ENCODE assay signal across 8 cellular contexts in the genomic region with DNA sequence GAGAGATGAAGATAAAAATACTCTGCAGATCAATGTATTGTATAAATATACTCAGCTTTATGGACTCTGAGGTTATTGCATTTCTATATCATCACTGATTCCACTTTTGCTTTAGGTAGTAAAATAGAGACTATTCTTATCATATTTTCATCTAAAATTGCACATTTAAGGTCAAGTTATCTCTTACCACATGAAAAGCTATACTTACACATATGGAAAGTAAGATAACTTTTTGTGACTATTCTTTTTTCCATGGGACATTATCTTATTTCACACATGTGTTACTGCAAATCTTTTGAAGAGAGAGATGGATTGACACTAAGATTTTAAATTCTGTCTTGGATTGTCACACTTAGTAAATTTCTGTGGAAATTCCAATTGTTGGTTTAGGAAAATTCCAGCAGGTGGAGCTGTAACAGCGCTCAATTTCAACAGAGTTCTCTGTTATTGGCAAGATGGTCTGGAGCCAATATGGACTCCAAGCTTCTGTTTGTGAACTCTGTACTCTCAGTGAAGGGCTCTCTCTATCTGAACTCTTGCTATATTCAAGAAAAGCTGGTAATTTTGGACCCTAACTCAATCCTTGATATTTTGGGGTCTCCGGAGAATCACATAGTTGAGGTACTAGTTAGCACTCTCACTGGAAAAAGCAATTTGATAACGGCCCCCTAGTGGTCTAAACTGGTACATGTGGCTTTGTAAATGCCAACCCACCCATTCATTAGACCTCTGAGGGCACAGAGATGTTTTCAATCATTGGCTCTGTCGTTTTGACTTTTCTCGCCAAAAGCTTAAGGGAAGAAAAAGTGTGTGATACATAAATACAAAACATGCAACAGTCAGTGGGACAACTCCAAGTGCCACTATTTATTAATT.
DNase-seq lines count a peak whose midpoint lies in the region; ATAC-seq and TF ChIP-seq lines count a peak whose summit lies in the region.

No MANE protein-coding gene starts in this region.

- H3K4me1 Mint-ChIP-seq in activated naive CD4-positive, alpha-beta T cell treated with anti-CD3 and anti-CD28 coated beads, Interleukin-2, amount 10 ng/mL, durations not matched to agents 7 days and 5 days, result peaks cover 7% of the 10 kb centered on the region

- peak overlapping the region; percentile 63 for H3K27ac Mint-ChIP-seq in activated naive CD4-positive, alpha-beta T cell treated with anti-CD3 and anti-CD28 coated beads, Interleukin-2, amount 10 ng/mL, durations not matched to agents 7 days and 5 days

- no peaks in the 10 kb centered on the region for H3K27me3 ChIP-seq in HAP-1 (ENCODE audit: low read depth)

- intact Hi-C loops in Right ventricle myocardium superior (cut with DNase I), result no loop called here

- no peaks in the 10 kb centered on the region for H3K9me3 Mint-ChIP-seq in activated naive CD4-positive, alpha-beta T cell treated with anti-CD3 and anti-CD28 coated beads, Interleukin-2, amount 10 ng/mL, durations not matched to agents 7 days and 5 days

- peak; percentile 46 for DNase-seq in GM10266 (ENCODE audit: extremely low spot score)
- peak; percentile 47 to 73 for DNase-seq in HAP-1 (ENCODE audit: low spot score in 2 of 2)
- peak; percentile 46 for DNase-seq in SHP77 treated with DMSO at 0.1 percent for 48 hours (lab: John Stamatoyannopoulos, UW)
- DNase-seq in activated naive CD4-positive, alpha-beta T cell treated with anti-CD3 and anti-CD28 coated beads, Interleukin-2, amount 10 ng/mL, durations not matched to agents 7 days and 5 days, result peak; percentile 66
- DNase-seq in Right ventricle myocardium superior, result no peak
- peak; percentile 79 for DNase-seq in renal cortical epithelial cell (ENCODE audit: low read depth)
- DNase-seq in 8988T, result no peak

- no peaks in the 10 kb centered on the region for H3K36me3 Mint-ChIP-seq in activated naive CD4-positive, alpha-beta T cell treated with anti-CD3 and anti-CD28 coated beads, Interleukin-2, amount 10 ng/mL, durations not matched to agents 7 days and 5 days

- H3K36me3 ChIP-seq in HAP-1 (replicated peaks), result no peaks in the 10 kb centered on the region

- peak; percentile 91 for ATAC-seq in Right ventricle myocardium superior (ENCODE audit: poor library complexity)

- CTCF ChIA-PET in activated naive CD4-positive, alpha-beta T cell treated with anti-CD3 and anti-CD28 coated beads, Interleukin-2, amount 10 ng/mL, durations not matched to agents 7 days and 5 days (lab: Charles Lee), result interaction anchor here (0.6 to 7.6 kb wide), 70 partner anchors 8 to 1738 kb away, joined by 3 to 86 read pairs (median 5); no protein-coding TSS in a partner anchor

- peak overlapping the region; percentile 60 for H3K4me3 Mint-ChIP-seq in activated naive CD4-positive, alpha-beta T cell treated with anti-CD3 and anti-CD28 coated beads, Interleukin-2, amount 10 ng/mL, durations not matched to agents 7 days and 5 days

- in situ Hi-C loops in HAP-1 (cut with MboI; ENCODE audit: low sequenced_read_pairs), result loop anchor here (25.0 kb wide), 2 partner anchors 805 to 1720 kb away; no protein-coding TSS in a partner anchor

- TF ChIP-seq CTCF in GM10266 (IDR thresholded peaks at IDR 0.05; ENCODE audit: control insufficient read depth, insufficient read depth, low read depth, missing control alignments), result peak; percentile 66
- peak; percentile 95 for TF ChIP-seq CTCF in LNCAP (IDR thresholded peaks at IDR 0.05)

- no peaks in the 10 kb centered on the region for H3K9me3 ChIP-seq in HAP-1

- peaks cover 21% of the 10 kb centered on the region for H3K27me3 Mint-ChIP-seq in activated naive CD4-positive, alpha-beta T cell treated with anti-CD3 and anti-CD28 coated beads, Interleukin-2, amount 10 ng/mL, durations not matched to agents 7 days and 5 days

- no peak overlapping the region for H3K4me3 ChIP-seq in HAP-1

- no peaks in the 10 kb centered on the region for H3K4me1 ChIP-seq in HAP-1

Comparison
In these comparisons a context has a peak if more than half of its experiments do, and no peak if none do; other contexts are left out.
1. DNase-seq: peak in GM10266 (single experiment), HAP-1 (2 of 2), SHP77 treated with DMSO at 0.1 percent for 48 hours (single experiment), activated naive CD4-positive, alpha-beta T cell treated with anti-CD3 and anti-CD28 coated beads, Interleukin-2, amount 10 ng/mL, durations not matched to agents 7 days and 5 days (single experiment) and renal cortical epithelial cell (single experiment); none in Right ventricle myocardium superior (single experiment) and 8988T (single experiment).